In genomic region chr5:133994297-133994989, GRCh38 we compare ENCODE assay signal across 1 cellular context.
TF ChIP-seq lines count a peak whose summit lies in the region.

No MANE protein-coding gene starts in this region.

TF ChIP-seq in A549, 52 proteins besides CTCF, POLR2A, EP300 and RAD21 (continued from another document):
- TF ChIP-seq ELK1 (IDR thresholded peaks at IDR 0.05; ENCODE audit: low read depth, low read length), result no peak
- no peak for TF ChIP-seq BCL3 (IDR thresholded peaks at IDR 0.05)
- TF ChIP-seq HOXA7 (CRISPR knock-in tag; IDR thresholded peaks at IDR 0.05), result no peak
- TF ChIP-seq EHF (CRISPR knock-in tag; IDR thresholded peaks at IDR 0.05), result no peak
- TF ChIP-seq MAX (IDR thresholded peaks at IDR 0.05), result no peak
- no peak for TF ChIP-seq CBX2 (IDR thresholded peaks at IDR 0.05; ENCODE audit: borderline replicate concordance, low read depth)
- no peak for TF ChIP-seq HEYL (CRISPR knock-in tag; IDR thresholded peaks at IDR 0.05)
- TF ChIP-seq SMC3 (IDR thresholded peaks at IDR 0.05), result no peak
- TF ChIP-seq POLR2AphosphoS2 (conservative IDR thresholded peaks at IDR 0.05; ENCODE audit: low read length), result no peak
- TF ChIP-seq GATA3 (IDR thresholded peaks at IDR 0.05; ENCODE audit: borderline replicate concordance), result no peak
- no peak for TF ChIP-seq MAZ (IDR thresholded peaks at IDR 0.05; ENCODE audit: borderline replicate concordance, low read depth, low read length)
- no peak for TF ChIP-seq NR3C1 (IDR thresholded peaks at IDR 0.05)
- no peak for TF ChIP-seq TP53 (CRISPR knock-in tag; IDR thresholded peaks at IDR 0.05)
TF ChIP-seq in A549: peak in this region for 0.
